Comparison of ENCODE assay signal across 8 cellular contexts in genomic region chr5:53095931-53096525, GRCh38. TPM values are rescaled to one million over a fixed set of nuclear protein-coding genes. Genes with fewer than 3 reads are reported as not detected.
DNase-seq lines count a peak whose midpoint lies in the region; ATAC-seq, FAIRE-seq and TF ChIP-seq lines count a peak whose summit lies in the region.

No MANE protein-coding gene starts in this region.

- no peak overlapping the region for H3K4me3 ChIP-seq in effector memory CD4-positive, alpha-beta T cell (ENCODE audit: insufficient read depth, low read depth, low read length, poor library complexity, severe bottlenecking)
- no peak overlapping the region for H3K4me3 ChIP-seq in mucosa of descending colon

- no peaks in the 10 kb centered on the region for H3K9me3 ChIP-seq in effector memory CD4-positive, alpha-beta T cell (ENCODE audit: control insufficient read depth, low read length)
- no peaks in the 10 kb centered on the region for H3K9me3 ChIP-seq in mucosa of descending colon

- no peaks in the 10 kb centered on the region for H3K27me3 Mint-ChIP-seq in activated CD8-positive, alpha-beta T cell treated with anti-CD3 and anti-CD28 coated beads for 36 hours

- intact Hi-C loops in activated CD8-positive, alpha-beta T cell treated with anti-CD3 and anti-CD28 coated beads for 36 hours (cut with micrococcal nuclease), result loop anchor here (1.0 to 10.0 kb wide), 3 partner anchors 61 to 311 kb away; partner anchors contain the start of genes ITGA1 and PELO
- intact Hi-C loops in mucosa of descending colon (cut with DNase I, micrococcal nuclease), result loop anchor here (1.0 to 5.0 kb wide), 2 partner anchors 144 to 148 kb away; no protein-coding TSS in a partner anchor

- peak; percentile 94 for FAIRE-seq in A204.1 (lab: Jason Lieb, UNC)

- CTCF ChIA-PET in activated CD8-positive, alpha-beta T cell treated with anti-CD3 and anti-CD28 coated beads for 36 hours (lab: Charles Lee), result interaction anchor here (0.7 to 7.6 kb wide), 17 partner anchors 9 to 701 kb away, joined by 3 to 144 read pairs (median 4); no protein-coding TSS in a partner anchor

- no peak overlapping the region for H3K27ac Mint-ChIP-seq in activated CD8-positive, alpha-beta T cell treated with anti-CD3 and anti-CD28 coated beads for 36 hours

- peak; percentile 34 for DNase-seq in NCI-H774 (lab: John Stamatoyannopoulos, UW)
- DNase-seq in activated CD8-positive, alpha-beta T cell treated with anti-CD3 and anti-CD28 coated beads for 36 hours, result peak; percentile 86
- peak; percentile 14 to 62 (median 31) for DNase-seq in effector memory CD4-positive, alpha-beta T cell
- peak in 1 of 3 donors; percentile 82 for DNase-seq in mucosa of descending colon
- peak; percentile 26 to 54 for DNase-seq in stimulated activated CD8-positive, alpha-beta memory T cell treated with anti-CD3 and anti-CD28 coated beads, Interleukin-7, amount 100 ng/mL, for 4 hours (ENCODE audit: low read depth in 2 of 2)

- H3K9me3 Mint-ChIP-seq in activated CD8-positive, alpha-beta T cell treated with anti-CD3 and anti-CD28 coated beads for 36 hours, result no peaks in the 10 kb centered on the region

- POLR2A ChIA-PET in activated CD8-positive, alpha-beta T cell treated with anti-CD3 and anti-CD28 coated beads for 36 hours (lab: Charles Lee), result no interaction called here

- no peaks in the 10 kb centered on the region for H3K4me1 ChIP-seq in effector memory CD4-positive, alpha-beta T cell (ENCODE audit: control insufficient read depth, insufficient read depth, low read length, poor library complexity, severe bottlenecking)
- no peaks in the 10 kb centered on the region for H3K4me1 ChIP-seq in mucosa of descending colon (ENCODE audit: low read depth)

- ATAC-seq in GM18499 (IDR thresholded peaks at IDR 0.05; ENCODE audit: insufficient read depth, unreplicated experiment) (peak; percentile 79), HG03039 (IDR thresholded peaks at IDR 0.05; ENCODE audit: unreplicated experiment) (peak; percentile 64), mucosa of descending colon (peak; percentile 91)
- ATAC-seq in activated CD8-positive, alpha-beta T cell treated with anti-CD3 and anti-CD28 coated beads for 36 hours, result peak; percentile 88

- H3K27ac ChIP-seq in effector memory CD4-positive, alpha-beta T cell (ENCODE audit: insufficient read depth, low read length, poor library complexity, severe bottlenecking), result no peak overlapping the region

- peaks cover 28% of the 10 kb centered on the region for H3K36me3 ChIP-seq in effector memory CD4-positive, alpha-beta T cell (ENCODE audit: control insufficient read depth, insufficient read depth, low read length)
- H3K36me3 ChIP-seq in mucosa of descending colon (ENCODE audit: low read depth), result no peaks in the 10 kb centered on the region

- peak; percentile 81 for TF ChIP-seq CTCF in activated CD8-positive, alpha-beta T cell treated with anti-CD3 and anti-CD28 coated beads for 36 hours (IDR thresholded peaks at IDR 0.05)
- TF ChIP-seq CTCF in mucosa of descending colon (IDR thresholded peaks at IDR 0.05), result peak; percentile 71

- no peak overlapping the region for H3K4me3 Mint-ChIP-seq in activated CD8-positive, alpha-beta T cell treated with anti-CD3 and anti-CD28 coated beads for 36 hours

- peaks cover 3% of the 10 kb centered on the region for H3K4me1 Mint-ChIP-seq in activated CD8-positive, alpha-beta T cell treated with anti-CD3 and anti-CD28 coated beads for 36 hours (ENCODE audit: low read depth)

- no peaks in the 10 kb centered on the region for H3K27me3 ChIP-seq in effector memory CD4-positive, alpha-beta T cell (replicated peaks; ENCODE audit: control insufficient read depth, insufficient read depth, low read length, poor library complexity, severe bottlenecking)

- H3K36me3 Mint-ChIP-seq in activated CD8-positive, alpha-beta T cell treated with anti-CD3 and anti-CD28 coated beads for 36 hours (ENCODE audit: low read depth), result peaks cover 11% of the 10 kb centered on the region

RNA-seq across cellular contexts. Expression of gene MOCS2, which starts 13.5 kb away (rescaled TPM):
- total RNA-seq in activated CD8-positive, alpha-beta T cell treated with anti-CD3 and anti-CD28 coated beads for 36 hours, result 10 to 100 TPM; 18.6 to 19.9 TPM
- total RNA-seq in mucosa of descending colon, result 10 to 100 TPM; 16.7 to 48.7 (median 28.9) TPM
